16 cellular contexts compared by ENCODE assay signal in genomic region chr18:46095532-46095931, GRCh38. TPM values are rescaled to one million over a fixed set of nuclear protein-coding genes. Genes with fewer than 3 reads are reported as not detected.
DNase-seq lines count a peak whose midpoint lies in the region; ATAC-seq and TF ChIP-seq lines count a peak whose summit lies in the region.
"Had no signal": no experiment of that assay in that cellular context is flagged by ENCODE, and none has a peak within 500 bp of the region (broad histone marks: within the 10 kb centered on the region; RNA-seq: fewer than 3 reads in every experiment).

No MANE protein-coding gene starts in this region.

- no peaks in the 10 kb centered on the region for H3K9me2 ChIP-seq in PC-3 (replicated peaks; ENCODE audit: low read length)

- WGBS in psoas muscle, 3 donors = 78 to 91% (median 83%) methylated on average over 10 of the region's 10 CpGs

- no peak for ATAC-seq in PC-3
- no peak for ATAC-seq in psoas muscle
- ATAC-seq in GM18861 (IDR thresholded peaks at IDR 0.05; ENCODE audit: unreplicated experiment) = no peak

- POLR2A ChIA-PET in MCF 10A (lab: Yijun Ruan, JAX) = interaction anchor here (0.9 to 2.8 kb wide), 2 partner anchors 15 to 22 kb away, joined by 4 to 7 read pairs; partner anchors contain the start of gene PSTPIP2
- POLR2A ChIA-PET in PC-3 (lab: Charles Lee; ENCODE audit: unreplicated experiment) = no interaction called here

- BruUV-seq in MCF 10A (replicated peaks; lab: Mats Ljungman, UMichigan) = no TSS peak
- BruUV-seq in PC-3 (replicated peaks; lab: Mats Ljungman, UMichigan) = no TSS peak

- H3K36me3 ChIP-seq in breast epithelium = no peaks in the 10 kb centered on the region
- peaks cover 11% of the 10 kb centered on the region; the same call in 1 of the 2 replicates for H3K36me3 ChIP-seq in PC-3 (ENCODE audit: low read depth, low read length)
- H3K36me3 ChIP-seq in psoas muscle (ENCODE audit: insufficient read depth in 1 of 2, low read depth in 1 of 2) = peaks cover 4 to 45% of the 10 kb centered on the region in 2 donors

- intact Hi-C loops in MCF 10A (cut with micrococcal nuclease) (no loop called here), breast epithelium (cut with DNase I; ENCODE audit: low total_unique reads) (no loop called here), PC-3 (cut with micrococcal nuclease) (no loop called here), dorsolateral prefrontal cortex (cut with DNase I) (loop anchor here (5.0 to 10.0 kb wide), 2 partner anchors 77 to 79 kb away; a partner anchor contains a TSS), psoas muscle (cut with DNase I) (no loop called here)

- H3K9ac ChIP-seq in PC-3 (ENCODE audit: low read length) = no peak overlapping the region

- H2AFZ ChIP-seq in PC-3 (ENCODE audit: low read length) = no peak overlapping the region

- H3K36me3 Mint-ChIP-seq in MCF 10A (ENCODE audit: insufficient read depth, unreplicated experiment) = peaks cover 57% of the 10 kb centered on the region

- no peak for TF ChIP-seq POLR2A in breast epithelium (IDR thresholded peaks at IDR 0.05)

- no peak overlapping the region for H3K27ac Mint-ChIP-seq in MCF 10A (ENCODE audit: low read depth, unreplicated experiment)

- peak overlapping the region; percentile 33 for H3K4me3 Mint-ChIP-seq in MCF 10A (ENCODE audit: unreplicated experiment)

- H3K9me3 ChIP-seq in breast epithelium = no peaks in the 10 kb centered on the region
- no peaks in the 10 kb centered on the region for H3K9me3 ChIP-seq in PC-3 (ENCODE audit: low read length)
- no peaks in the 10 kb centered on the region for H3K9me3 ChIP-seq in psoas muscle
- H3K9me3 ChIP-seq: suprapubic skin had no signal

- CTCF ChIA-PET in MCF 10A (lab: Yijun Ruan, JAX) (no interaction called here), PC-3 (lab: Charles Lee) (interaction anchor here (0.6 kb wide), 1 partner anchor 22 kb away, joined by 3 read pairs; no protein-coding TSS in a partner anchor)

- H3K27me3 ChIP-seq in breast epithelium = no peaks in the 10 kb centered on the region
- no peaks in the 10 kb centered on the region for H3K27me3 ChIP-seq in PC-3 (ENCODE audit: low read length)
- no peaks in the 10 kb centered on the region for H3K27me3 ChIP-seq in dorsolateral prefrontal cortex
- no peaks in the 10 kb centered on the region for H3K27me3 ChIP-seq in psoas muscle (ENCODE audit: insufficient read depth in 3 of 3, low read length in 2 of 3)
- H3K27me3 ChIP-seq: suprapubic skin had no signal

- peaks cover 65% of the 10 kb centered on the region for H3K79me2 ChIP-seq in PC-3 (ENCODE audit: low read length)

- 0 out of 2 replicates have a peak, but pooled peaks cover 3% of the 10 kb centered on the region for H4K20me1 ChIP-seq in PC-3 (ENCODE audit: low read length)

- DNase-seq in MCF 10A (ENCODE audit: unreplicated experiment) (no peak), breast epithelium (ENCODE audit: low spot score in 2 of 2) (no peak), PC-3 (no peak), dorsolateral prefrontal cortex (no peak), psoas muscle (no peak), AML-193 (lab: John Stamatoyannopoulos, UW) (no peak), Ammon's horn (ENCODE audit: low spot score) (no peak)
- DNase-seq: H9, NCI-H1694, NCI-H345, SHP77 treated with DMSO at 0.1 percent for 48 hours had no signal

- H3K4me2 ChIP-seq in PC-3 (ENCODE audit: low read length) = peak overlapping the region; percentile 37; the same call in 1 of the 2 replicates

- peak overlapping the region in 1 of 3 donors; percentile 46 for H3K4me3 ChIP-seq in breast epithelium
- no peak overlapping the region for H3K4me3 ChIP-seq in PC-3 (ENCODE audit: low read length)
- peak overlapping the region in 35 of 59 donors; percentile 3 to 98 (median 90) for H3K4me3 ChIP-seq in dorsolateral prefrontal cortex
- H3K4me3 ChIP-seq in psoas muscle = peak overlapping the region; percentile 90
- H3K4me3 ChIP-seq: lung had no signal

- H3K4me1 ChIP-seq in breast epithelium (peaks cover 0 to 7% of the 10 kb centered on the region in 2 donors), PC-3 (ENCODE audit: insufficient read depth, low read length) (peaks cover 6% of the 10 kb centered on the region; the same call in 1 of the 2 replicates), psoas muscle (peaks cover 55% of the 10 kb centered on the region)

- no peaks in the 10 kb centered on the region for H3F3A ChIP-seq in PC-3 (ENCODE audit: low read length, unreplicated experiment)

- H3K27ac ChIP-seq in breast epithelium (no peak overlapping the region), PC-3 (ENCODE audit: low read length) (no peak overlapping the region), dorsolateral prefrontal cortex (no peak overlapping the region), psoas muscle (peak overlapping the region; percentile 91)
- H3K27ac ChIP-seq: coronary artery, suprapubic skin had no signal

- H3K27me3 Mint-ChIP-seq in MCF 10A (ENCODE audit: insufficient read depth, unreplicated experiment) = no peaks in the 10 kb centered on the region

- H3K4me1 Mint-ChIP-seq in MCF 10A (ENCODE audit: insufficient read depth, unreplicated experiment) = peaks cover 5% of the 10 kb centered on the region

- no peaks in the 10 kb centered on the region for H3K9me3 Mint-ChIP-seq in MCF 10A (ENCODE audit: unreplicated experiment)
- H3K9me3 Mint-ChIP-seq: T-helper 2 cell treated with Interferon-gamma antibody and Interleukin-4, amounts not matched to agents 5 μg/mL and 100 μg/mL, for 36 hours had no signal

- TF ChIP-seq CTCF in MCF 10A (IDR thresholded peaks at IDR 0.05; ENCODE audit: unreplicated experiment) (no peak), breast epithelium (IDR thresholded peaks at IDR 0.05) (no peak), PC-3 (conservative IDR thresholded peaks at IDR 0.05; ENCODE audit: low read depth, low read length) (no peak), dorsolateral prefrontal cortex (IDR thresholded peaks at IDR 0.05 in 54 of 56, conservative IDR thresholded peaks at IDR 0.05 in 2 of 56; ENCODE audit: low read depth in 1 of 56, partially characterized antibody in 56 of 56) (no peak), psoas muscle (IDR thresholded peaks at IDR 0.05) (no peak)

RNA-seq across cellular contexts. Expression of gene ATP5F1A, which starts 2.6 kb away (rescaled TPM):
- 363 and 458 TPM in 2 replicates for total RNA-seq in MCF 10A (2022)
- total RNA-seq in breast epithelium = 100 to 1,000 TPM; 357 to 408 (median 391) TPM
- 243 and 250 TPM in 2 replicates for total RNA-seq in PC-3 (2014; rRNA removed)
- 100 to 1,000 TPM; 250 to 674 (median 475) TPM for total RNA-seq in dorsolateral prefrontal cortex
- total RNA-seq in psoas muscle = 1,000 to 10,000 TPM in 1 of 4 donors, 100 to 1,000 TPM in 3; 654 to 1,102 (median 753) TPM
- 100 to 1,000 TPM; 754 to 939 (median 892) TPM for polyA plus RNA-seq in psoas muscle

RNA-seq across cellular contexts. Expression of gene HAUS1, which starts 8.7 kb away (rescaled TPM):
- total RNA-seq in MCF 10A (2022) (14.9 and 21.6 TPM in 2 replicates), breast epithelium (10 to 100 TPM; 44.9 to 62.6 (median 52.6) TPM), PC-3 (2014; rRNA removed) (10.9 and 17.7 TPM in 2 replicates), dorsolateral prefrontal cortex (10 to 100 TPM in 78 of 120 experiments, 1 to 10 TPM in 42; 6.1 to 22.4 (median 11.2) TPM), psoas muscle (1 to 10 TPM; 2.8 to 7.5 (median 4.8) TPM)
- polyA plus RNA-seq in psoas muscle = 10 to 100 TPM in 1 of 3 donors, 1 to 10 TPM in 2; 6.3 to 16.3 (median 9.0) TPM

RNA-seq across cellular contexts. Expression of gene PSTPIP2, which starts 23.5 kb away (rescaled TPM):
- 27.8 and 27.9 TPM in 2 replicates for total RNA-seq in MCF 10A (2022)
- 10 to 100 TPM in 2 of 3 donors, 1 to 10 TPM in 1; 6.4 to 22.2 (median 14.7) TPM for total RNA-seq in breast epithelium
- total RNA-seq in PC-3 (2014; rRNA removed) = 0.11 and 0.35 TPM in 2 replicates
- 1 to 10 TPM in 91 of 120 experiments, under 1 TPM in 29; 0.24 to 7.2 (median 1.7) TPM for total RNA-seq in dorsolateral prefrontal cortex
- total RNA-seq in psoas muscle = 10 to 100 TPM in 2 of 4 donors, 1 to 10 TPM in 2; 3.5 to 18.8 (median 10.7) TPM
- polyA plus RNA-seq in psoas muscle = 10 to 100 TPM in 1 of 3 donors, 1 to 10 TPM in 1, under 1 TPM in 1; 0.48 to 13.2 (median 6.1) TPM

Comparison
In these comparisons a context has a peak if more than half of its experiments do, and no peak if none do; other contexts are left out.
1. intact Hi-C loops: an anchor here in dorsolateral prefrontal cortex (5.0 to 10.0 kb wide); none called in MCF 10A, breast epithelium, PC-3 and psoas muscle.